23 cellular contexts compared by ENCODE assay signal in genomic region chr15:66408690-66409089, GRCh38. TPM values are rescaled to one million over a fixed set of nuclear protein-coding genes. Genes with fewer than 3 reads are reported as not detected.
A peak's percentile ranks its signal among the peaks of the same experiment; 100 is the strongest.
DNase-seq lines count a peak whose midpoint lies in the region; ATAC-seq and TF ChIP-seq lines count a peak whose summit lies in the region.
"Had no signal": no experiment of that assay in that cellular context is flagged by ENCODE, and none has a peak within 500 bp of the region (broad histone marks: within the 10 kb centered on the region; RNA-seq: fewer than 3 reads in every experiment).

No MANE protein-coding gene starts in this region.

- H3K36me3 ChIP-seq in KOPT-K1 (ENCODE audit: insufficient read depth, low read length): no peaks in the 10 kb centered on the region
- H3K36me3 ChIP-seq: stomach had no signal

- no peak overlapping the region for H3K4me3 Mint-ChIP-seq in T-helper 1 cell treated with Interleukin-12 subunit alpha and Interleukin-12 subunit beta and Interleukin-4 antibody, amounts not matched to agents 30 μg/mL and 1 μg/mL, for 36 hours
- peak overlapping the region; percentile 23 for H3K4me3 Mint-ChIP-seq in neural crest cell
- H3K4me3 Mint-ChIP-seq: activated CD4-positive, alpha-beta T cell treated with anti-CD3 and anti-CD28 coated beads, Interleukin-2, amount 10 ng/mL, durations not matched to agents 7 days and 5 days; B cell; HFFc6; IgD-negative memory B cell had no signal

- peaks cover 3% of the 10 kb centered on the region for H3K9me3 ChIP-seq in KOPT-K1 (ENCODE audit: insufficient read depth, low read length, poor library complexity, severe bottlenecking)
- H3K9me3 ChIP-seq: MG63, stomach had no signal

- H3K27ac Mint-ChIP-seq in T-helper 1 cell treated with Interleukin-12 subunit alpha and Interleukin-12 subunit beta and Interleukin-4 antibody, amounts not matched to agents 30 μg/mL and 1 μg/mL, for 36 hours: peak overlapping the region; percentile 18
- H3K27ac Mint-ChIP-seq in neural crest cell (ENCODE audit: unreplicated experiment): peak overlapping the region; percentile 13
- H3K27ac Mint-ChIP-seq: B cell, HFFc6 had no signal

- no peaks in the 10 kb centered on the region for H3K9me3 Mint-ChIP-seq in T-helper 1 cell treated with Interleukin-12 subunit alpha and Interleukin-12 subunit beta and Interleukin-4 antibody, amounts not matched to agents 30 μg/mL and 1 μg/mL, for 36 hours
- no peaks in the 10 kb centered on the region for H3K9me3 Mint-ChIP-seq in neural crest cell
- H3K9me3 Mint-ChIP-seq: HFFc6, IgD-negative memory B cell had no signal

- H3K27ac ChIP-seq in KOPT-K1 (ENCODE audit: low read depth, low read length, poor library complexity, severe bottlenecking): peak overlapping the region; percentile 65
- H3K27ac ChIP-seq: 22Rv1, RWPE1, stomach had no signal

- no peak overlapping the region for H3K4me3 ChIP-seq in fibroblast of villous mesenchyme (ENCODE audit: low read depth, low read length)
- H3K4me3 ChIP-seq: dorsolateral prefrontal cortex, MG63, smooth muscle cell, stomach had no signal

- H3K27me3 Mint-ChIP-seq in T-helper 1 cell treated with Interleukin-12 subunit alpha and Interleukin-12 subunit beta and Interleukin-4 antibody, amounts not matched to agents 30 μg/mL and 1 μg/mL, for 36 hours (ENCODE audit: low read depth): no peaks in the 10 kb centered on the region
- no peaks in the 10 kb centered on the region for H3K27me3 Mint-ChIP-seq in neural crest cell (ENCODE audit: low read depth)
- H3K27me3 Mint-ChIP-seq: activated CD4-positive, alpha-beta T cell treated with anti-CD3 and anti-CD28 coated beads, Interleukin-2, amount 10 ng/mL, durations not matched to agents 7 days and 5 days; B cell; IgD-negative memory B cell had no signal

- TF ChIP-seq CTCF in fibroblast of villous mesenchyme (IDR thresholded peaks at IDR 0.05; ENCODE audit: insufficient read depth, low read depth, low read length) (no peak), neural crest cell (conservative IDR thresholded peaks at IDR 0.05) (no peak)

- no peak for ATAC-seq in HG03565 (IDR thresholded peaks at IDR 0.05; ENCODE audit: unreplicated experiment)

- DNase-seq in T-helper 1 cell: no peak
- peak; percentile 79 for DNase-seq in fibroblast of villous mesenchyme (ENCODE audit: low read depth)
- no peak for DNase-seq in neural crest cell (ENCODE audit: low read depth, low spot score)
- DNase-seq in GOT3 (lab: John Stamatoyannopoulos, UW): no peak
- DNase-seq in A172 (ENCODE audit: low spot score): no peak
- DNase-seq: activated CD4-positive, alpha-beta T cell treated with anti-CD3 and anti-CD28 coated beads, Interleukin-2, amount 10 ng/mL, durations not matched to agents 7 days and 5 days; activated effector memory CD4-positive, alpha-beta T cell treated with Interleukin-2 at 50 U/mL for 16 hours; amniotic stem cell; dorsolateral prefrontal cortex; HFFc6; MG63; NCI-H1436 treated with DMSO at 0.1 percent for 48 hours; NCI-H526 treated with DMSO at 0.1 percent for 48 hours; stimulated activated CD4-positive, alpha-beta T cell treated with anti-CD3 and anti-CD28 coated beads, Interleukin-2, amount 100 ng/mL, for 48 hours; stomach had no signal

- peaks cover 30% of the 10 kb centered on the region for H3K36me3 Mint-ChIP-seq in T-helper 1 cell treated with Interleukin-12 subunit alpha and Interleukin-12 subunit beta and Interleukin-4 antibody, amounts not matched to agents 30 μg/mL and 1 μg/mL, for 36 hours (ENCODE audit: low read depth)
- no peaks in the 10 kb centered on the region for H3K36me3 Mint-ChIP-seq in neural crest cell (ENCODE audit: low read depth)

- H3K4me1 Mint-ChIP-seq in T-helper 1 cell treated with Interleukin-12 subunit alpha and Interleukin-12 subunit beta and Interleukin-4 antibody, amounts not matched to agents 30 μg/mL and 1 μg/mL, for 36 hours (ENCODE audit: low read depth): peaks cover 75% of the 10 kb centered on the region
- H3K4me1 Mint-ChIP-seq in neural crest cell: peaks cover 70% of the 10 kb centered on the region

RNA-seq across cellular contexts. Expression of gene MAP2K1, which starts 22.0 kb away (rescaled TPM):
- total RNA-seq in fibroblast of villous mesenchyme (21.6 and 26.3 TPM in 2 replicates), neural crest cell (43.3 and 43.4 TPM in 2 replicates)
- total RNA-seq in A172 (2014; rRNA removed; shearing (Covaris generic)): 33.6 and 48.2 TPM in 2 replicates

RNA-seq across cellular contexts. Expression of gene TIPIN, which starts 52.2 kb away (rescaled TPM):
- 10.0 and 13.8 TPM in 2 replicates for total RNA-seq in fibroblast of villous mesenchyme
- total RNA-seq in neural crest cell: 23.4 and 23.7 TPM in 2 replicates
- 18.6 and 34.0 TPM in 2 replicates for total RNA-seq in A172 (2014; rRNA removed; shearing (Covaris generic))
